8 cellular contexts compared by ENCODE assay signal in the genomic region with DNA sequence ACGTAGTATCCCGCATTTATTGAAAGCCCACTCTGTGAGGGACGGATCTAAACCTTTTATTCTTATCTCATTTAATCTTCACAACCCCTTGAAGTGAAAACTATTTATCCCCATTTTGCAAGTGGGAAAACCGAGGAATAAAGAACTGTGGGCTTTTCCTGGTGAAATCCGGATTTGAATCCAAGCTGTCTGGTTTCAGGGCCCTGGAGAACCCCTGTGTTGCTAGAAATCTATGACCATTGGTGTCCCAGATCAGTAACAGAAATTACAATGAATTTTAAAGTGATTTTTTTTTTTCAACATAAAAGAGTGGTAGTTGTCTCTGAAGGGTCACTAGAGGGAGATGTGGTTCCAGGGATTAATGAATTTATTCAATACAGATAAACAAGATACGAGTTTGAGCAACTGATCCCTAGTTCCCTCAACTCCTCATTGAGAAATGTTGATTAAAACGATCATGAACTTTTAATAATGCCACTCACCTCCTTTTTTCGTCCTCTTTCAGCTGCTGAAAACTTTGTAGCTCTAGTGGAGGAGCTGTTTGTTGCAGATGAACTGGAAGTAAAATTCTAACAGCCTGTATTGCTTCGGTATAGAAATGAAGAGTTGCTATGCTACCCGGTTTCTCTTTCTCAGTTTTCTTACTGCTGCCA. TPM values are rescaled to one million over a fixed set of nuclear protein-coding genes. Genes with fewer than 3 reads are reported as not detected.
DNase-seq lines count a peak whose midpoint lies in the region; ATAC-seq and TF ChIP-seq lines count a peak whose summit lies in the region.

No MANE protein-coding gene starts in this region.

- no peaks in the 10 kb centered on the region for H3K27me3 ChIP-seq in left ventricle myocardium inferior (ENCODE audit: low read depth)
- H3K27me3 ChIP-seq in thyroid gland = no peaks in the 10 kb centered on the region

- peaks cover 61% of the 10 kb centered on the region for H3K4me1 ChIP-seq in left ventricle myocardium inferior
- peaks cover 19 to 28% of the 10 kb centered on the region in 2 donors for H3K4me1 ChIP-seq in thyroid gland

- H3K9me3 ChIP-seq in left ventricle myocardium inferior (replicated peaks) (no peaks in the 10 kb centered on the region), thyroid gland (no peaks in the 10 kb centered on the region)

- H3K4me3 ChIP-seq in left ventricle myocardium inferior (peak overlapping the region; percentile 87), thyroid gland (replicated peaks in 1 of 3) (peak overlapping the region in 2 of 3 donors; percentile 41 to 90)

- intact Hi-C loops in left ventricle myocardium inferior (cut with micrococcal nuclease) (no loop called here), Right ventricle myocardium inferior (cut with DNase I) (no loop called here), thyroid gland (cut with DNase I) (loop anchor here (5.0 kb wide), 1 partner anchor 297 kb away; no protein-coding TSS in a partner anchor)

- peaks cover 32% of the 10 kb centered on the region for H3K36me3 ChIP-seq in left ventricle myocardium inferior
- H3K36me3 ChIP-seq in thyroid gland = peaks cover 9 to 12% of the 10 kb centered on the region in 2 donors

- no peak for ATAC-seq in Right ventricle myocardium inferior
- ATAC-seq in HG02623 (IDR thresholded peaks at IDR 0.05; ENCODE audit: unreplicated experiment) = no peak
- no peak for ATAC-seq in HG02840 (IDR thresholded peaks at IDR 0.05; ENCODE audit: low FRiP score, unreplicated experiment)

- DNase-seq in left ventricle myocardium inferior (no peak), Right ventricle myocardium inferior (ENCODE audit: missing footprints) (no peak), NCI-H1694 treated with DMSO at 0.1 percent for 48 hours (lab: John Stamatoyannopoulos, UW) (peak; percentile 59), astrocyte of the hippocampus (ENCODE audit: low read depth, low spot score) (peak; percentile 61), left kidney (ENCODE audit: low read depth, low spot score) (peak; percentile 58), thyroid gland (no peak)

- H3K27ac ChIP-seq in left ventricle myocardium inferior (replicated peaks) (peak overlapping the region; percentile 91), thyroid gland (peak overlapping the region; percentile 82 to 90 (median 85))

- WGBS in thyroid gland, 2 donors = 6% methylated on average over 10 of the region's 10 CpGs

- TF ChIP-seq POLR2A in thyroid gland (IDR thresholded peaks at IDR 0.05) = no peak

- peak; percentile 30 for TF ChIP-seq CTCF in left ventricle myocardium inferior (IDR thresholded peaks at IDR 0.05; ENCODE audit: borderline replicate concordance)
- peak in 5 of 6 experiments; percentile 26 to 58 (median 48) for TF ChIP-seq CTCF in thyroid gland (IDR thresholded peaks at IDR 0.05)

RNA-seq across cellular contexts. Expression of gene XRCC5, which starts 0.9 kb away (rescaled TPM):
- total RNA-seq in left ventricle myocardium inferior (110 TPM), Right ventricle myocardium inferior (113 TPM), thyroid gland (100 to 1,000 TPM; 185 to 240 (median 216) TPM)

RNA-seq across cellular contexts. Expression of gene TMEM169, which starts 28.4 kb away (rescaled TPM):
- 0.25 TPM for total RNA-seq in left ventricle myocardium inferior
- total RNA-seq in Right ventricle myocardium inferior = 0.24 TPM
- total RNA-seq in thyroid gland = 1 to 10 TPM; 1.9 to 3.1 (median 2.4) TPM

RNA-seq across cellular contexts. Expression of gene PECR, which starts 28.5 kb away (rescaled TPM):
- 4.0 TPM for total RNA-seq in left ventricle myocardium inferior
- total RNA-seq in Right ventricle myocardium inferior = 7.4 TPM
- total RNA-seq in thyroid gland = 10 to 100 TPM; 14.6 to 25.6 (median 22.8) TPM

Comparison
In these comparisons a context has a peak if more than half of its experiments do, and no peak if none do; other contexts are left out.
1. DNase-seq: peak in NCI-H1694 treated with DMSO at 0.1 percent for 48 hours (single experiment), astrocyte of the hippocampus (single experiment) and left kidney (single experiment); none in left ventricle myocardium inferior (single experiment), Right ventricle myocardium inferior (single experiment) and thyroid gland (0 of 2).